Comparison of ENCODE assay signal across 28 cellular contexts in genomic region chr3:19792388-19792787, GRCh38.
"Had no signal": no experiment of that assay in that cellular context is flagged by ENCODE, and none has a peak within 500 bp of the region (broad histone marks: within the 10 kb centered on the region; RNA-seq: fewer than 3 reads in every experiment).

No MANE protein-coding gene starts in this region.

- H3K27me3 ChIP-seq: neutrophil, ovary, stomach, testis, thyroid gland, transverse colon, upper lobe of right lung had no signal

- H3K4me1 ChIP-seq: lower lobe of right lung, prostate gland, stomach, testis, thyroid gland, transverse colon, upper lobe of right lung had no signal

- H3K36me3 Mint-ChIP-seq: naive thymus-derived CD8-positive, alpha-beta T cell; stimulated activated naive B cell treated with anti-CD40 and anti-IgM and Interleukin-4, amounts not matched to agents 10 μg/mL and 1 μg/mL and 100 μg/mL, for 72 hours had no signal

- H3K27ac Mint-ChIP-seq: naive thymus-derived CD8-positive, alpha-beta T cell; nephron; stimulated activated naive B cell treated with anti-CD40 and anti-IgM and Interleukin-4, amounts not matched to agents 10 μg/mL and 1 μg/mL and 100 μg/mL, for 72 hours had no signal

- H3K4me3 ChIP-seq: lower lobe of right lung, ovary, prostate gland, skin epidermis, stomach, testis, thyroid gland, transverse colon, upper lobe of right lung had no signal

- H3K4me3 Mint-ChIP-seq: naive thymus-derived CD8-positive, alpha-beta T cell; nephron; neural crest cell; stimulated activated naive B cell treated with anti-CD40 and anti-IgM and Interleukin-4, amounts not matched to agents 10 μg/mL and 1 μg/mL and 100 μg/mL, for 72 hours had no signal

- H3K36me3 ChIP-seq: lower lobe of right lung, neutrophil, ovary, prostate gland, stomach, thyroid gland, transverse colon, upper lobe of right lung had no signal

- H3K27ac ChIP-seq: lower lobe of right lung, neutrophil, ovary, prostate gland, skin epidermis, stomach, testis, thyroid gland, transverse colon, upper lobe of right lung had no signal

- DNase-seq: hippocampal formation; kidney glomerular epithelial cell; left cardiac atrium; lower lobe of right lung; mammary epithelial cell; mesenchymal stem cell; naive thymus-derived CD8-positive, alpha-beta T cell; ovary; retina; right cardiac atrium; stimulated activated CD4-positive, alpha-beta T cell treated with anti-CD3 and anti-CD28 coated beads, Interleukin-12 subunit alpha, Interleukin-12 subunit beta, amount 100 ng/mL, for 4 hours; stimulated activated CD4-positive, alpha-beta T cell treated with anti-CD3 and anti-CD28 coated beads, Interleukin-15, amount 100 ng/mL, for 24 hours; stimulated activated CD4-positive, alpha-beta T cell treated with anti-CD3 and anti-CD28 coated beads, Interleukin-2, amount 100 ng/mL, for 24 hours; stimulated activated CD4-positive, alpha-beta T cell treated with anti-CD3 and anti-CD28 coated beads, Interleukin-4, amount 100 ng/mL, for 1 hour; stimulated activated naive B cell treated with anti-CD40 and anti-IgM and Interleukin-4, amounts not matched to agents 10 μg/mL and 1 μg/mL and 100 μg/mL, for 72 hours; stimulated activated naive CD8-positive, alpha-beta T cell treated with anti-CD3 and anti-CD28 coated beads, Interleukin-15, Interleukin-2, amounts not matched to agents 100 U/mL and 50 U/mL, for 24 hours; stomach; testis; thyroid gland; transverse colon; upper lobe of right lung had no signal

- H3K9me3 Mint-ChIP-seq: nephron; neural crest cell; stimulated activated naive B cell treated with anti-CD40 and anti-IgM and Interleukin-4, amounts not matched to agents 10 μg/mL and 1 μg/mL and 100 μg/mL, for 72 hours had no signal

- ATAC-seq: left cardiac atrium; left lobe of liver; lower lobe of right lung; naive thymus-derived CD8-positive, alpha-beta T cell; right cardiac atrium; sciatic nerve; stimulated activated naive B cell treated with anti-CD40 and anti-IgM and Interleukin-4, amounts not matched to agents 10 μg/mL and 1 μg/mL and 100 μg/mL, for 72 hours; stimulated activated naive CD8-positive, alpha-beta T cell treated with anti-CD3 and anti-CD28 coated beads, Interleukin-15, Interleukin-2, amounts not matched to agents 100 U/mL and 50 U/mL, for 24 hours; upper lobe of right lung had no signal

- H3K9me3 ChIP-seq: lower lobe of right lung, neutrophil, ovary, prostate gland, stomach, testis, thyroid gland, transverse colon, upper lobe of right lung had no signal

- H3K4me1 Mint-ChIP-seq: naive thymus-derived CD8-positive, alpha-beta T cell; nephron; neural crest cell had no signal
